Comparison of ENCODE assay signal across 9 cellular contexts in genomic region chr12:34591966-34592365, GRCh38.
"Had no signal": no experiment of that assay in that cellular context is flagged by ENCODE, and none has a peak within 500 bp of the region (broad histone marks: within the 10 kb centered on the region; RNA-seq: fewer than 3 reads in every experiment).

No MANE protein-coding gene starts in this region.

- H3K4me3 ChIP-seq: GM23248, GM23338, HAP-1 had no signal

- H3K9ac ChIP-seq: GM23248 had no signal

- H3K4me3 Mint-ChIP-seq: GM23338, H9, HFFc6 had no signal

- H3K36me3 ChIP-seq: HAP-1 had no signal

- DNase-seq: GM23248, GOT3, H7, H9, HCEC 1CT, HFFc6 had no signal

- H3K27ac Mint-ChIP-seq: GM23338, H9, HFFc6 had no signal

- H3K27ac ChIP-seq: GM23248 had no signal

- H3K4me1 Mint-ChIP-seq: GM23338, H9 had no signal

- ATAC-seq: GM23338, HCT116 had no signal

- H3K4me1 ChIP-seq: HAP-1 had no signal
